Comparison of ENCODE assay signal across 8 cellular contexts in genomic region chr17:63698886-63699637, GRCh38. TPM values are rescaled to one million over a fixed set of nuclear protein-coding genes. Genes with fewer than 3 reads are reported as not detected.
DNase-seq lines count a peak whose midpoint lies in the region; ATAC-seq and TF ChIP-seq lines count a peak whose summit lies in the region.

No MANE protein-coding gene starts in this region.

- DNase-seq in Caco-2 (no peak), NK-92 (lab: John Stamatoyannopoulos, UW; ENCODE audit: unreplicated experiment) (peak; percentile 40), esophagus muscularis mucosa (ENCODE audit: extremely low spot score) (no peak), neural crest cell (ENCODE audit: low read depth, low spot score) (peak; percentile 32), suprapubic skin (ENCODE audit: low spot score in 2 of 2) (peak in 1 of 2 donors; percentile 78), NCI-H446 (lab: John Stamatoyannopoulos, UW) (no peak)
- DNase-seq in activated CD8-positive, alpha-beta memory T cell treated with anti-CD3 and anti-CD28 coated beads, Interleukin-2, amount 10 ng/mL, durations not matched to agents 7 days and 5 days = peak; percentile 95

- H3K27me3 Mint-ChIP-seq in Caco-2 (ENCODE audit: insufficient read depth, unreplicated experiment) (no peaks in the 10 kb centered on the region), neural crest cell (ENCODE audit: low read depth) (peaks cover 6% of the 10 kb centered on the region)
- H3K27me3 Mint-ChIP-seq in activated CD8-positive, alpha-beta memory T cell treated with anti-CD3 and anti-CD28 coated beads, Interleukin-2, amount 10 ng/mL, durations not matched to agents 7 days and 5 days = no peaks in the 10 kb centered on the region

- H3K36me3 Mint-ChIP-seq in Caco-2 (ENCODE audit: insufficient read depth, unreplicated experiment) = peaks cover 8% of the 10 kb centered on the region
- H3K36me3 Mint-ChIP-seq in activated CD8-positive, alpha-beta memory T cell treated with anti-CD3 and anti-CD28 coated beads, Interleukin-2, amount 10 ng/mL, durations not matched to agents 7 days and 5 days = peaks cover 47% of the 10 kb centered on the region
- peaks cover 12% of the 10 kb centered on the region for H3K36me3 Mint-ChIP-seq in neural crest cell (ENCODE audit: low read depth)

- POLR2A ChIA-PET in Caco-2 (lab: Charles Lee) = no interaction called here

- intact Hi-C loops in Caco-2 (cut with micrococcal nuclease; ENCODE audit: unreplicated experiment) (loop anchor here (5.0 to 10.0 kb wide), 3 partner anchors 77 to 274 kb away; partner anchors contain the start of genes FTSJ3, MAP3K3 and PSMC5), esophagus muscularis mucosa (cut with DNase I) (no loop called here)

- H3K4me3 Mint-ChIP-seq in Caco-2 (ENCODE audit: unreplicated experiment) = peak overlapping the region; percentile 65
- H3K4me3 Mint-ChIP-seq in activated CD8-positive, alpha-beta memory T cell treated with anti-CD3 and anti-CD28 coated beads, Interleukin-2, amount 10 ng/mL, durations not matched to agents 7 days and 5 days = peak overlapping the region; percentile 84
- peak overlapping the region; percentile 90 for H3K4me3 Mint-ChIP-seq in neural crest cell

- H3K27ac ChIP-seq in esophagus muscularis mucosa (replicated peaks in 1 of 4) = peak overlapping the region; percentile 67 to 83 (median 74)
- peak overlapping the region; percentile 82 for H3K27ac ChIP-seq in suprapubic skin

- TF ChIP-seq POLR2A in esophagus muscularis mucosa (IDR thresholded peaks at IDR 0.05; ENCODE audit: low read depth) (no peak), suprapubic skin (IDR thresholded peaks at IDR 0.05) (no peak)

- no peaks in the 10 kb centered on the region for H3K4me1 Mint-ChIP-seq in Caco-2 (ENCODE audit: low read depth, unreplicated experiment)
- H3K4me1 Mint-ChIP-seq in activated CD8-positive, alpha-beta memory T cell treated with anti-CD3 and anti-CD28 coated beads, Interleukin-2, amount 10 ng/mL, durations not matched to agents 7 days and 5 days = peaks cover 59% of the 10 kb centered on the region
- peaks cover 36% of the 10 kb centered on the region for H3K4me1 Mint-ChIP-seq in neural crest cell

- no TSS peak for BruUV-seq in Caco-2 (replicated peaks; lab: Mats Ljungman, UMichigan)

- H3K9me3 ChIP-seq in Caco-2 = no peaks in the 10 kb centered on the region
- H3K9me3 ChIP-seq in esophagus muscularis mucosa = no peaks in the 10 kb centered on the region
- no peaks in the 10 kb centered on the region for H3K9me3 ChIP-seq in suprapubic skin

- H3K36me3 ChIP-seq in Caco-2 (ENCODE audit: control insufficient read depth, insufficient read depth, low read length) (no peaks in the 10 kb centered on the region), esophagus muscularis mucosa (peaks cover 8 to 31% (median 30%) of the 10 kb centered on the region in 4 donors), suprapubic skin (peaks cover 23% of the 10 kb centered on the region)

- H3K4me3 ChIP-seq in Caco-2 (ENCODE audit: low read depth, low read length) (peak overlapping the region; percentile 59), esophagus muscularis mucosa (peak overlapping the region; percentile 65 to 68 (median 66)), suprapubic skin (peak overlapping the region; percentile 78)

- CTCF ChIA-PET in Caco-2 (lab: Charles Lee) = interaction anchor here (1.0 to 1.2 kb wide), 2 partner anchors 11 to 87 kb away, joined by 3 to 5 read pairs; no protein-coding TSS in a partner anchor
- CTCF ChIA-PET in activated CD8-positive, alpha-beta memory T cell treated with anti-CD3 and anti-CD28 coated beads, Interleukin-2, amount 10 ng/mL, durations not matched to agents 7 days and 5 days (lab: Charles Lee) = interaction anchor here (0.8 to 7.9 kb wide), 15 partner anchors 11 to 273 kb away, joined by 3 to 133 read pairs (median 5); partner anchors contain the start of genes CCDC47, DDX42, MAP3K3 and STRADA

- TF ChIP-seq CTCF in Caco-2 (IDR thresholded peaks at IDR 0.05; ENCODE audit: insufficient read depth in 1 of 2, low read depth in 1 of 2, low read length in 1 of 2, severe bottlenecking in 1 of 2, unreplicated experiment in 1 of 2) (no peak), esophagus muscularis mucosa (IDR thresholded peaks at IDR 0.05) (no peak), neural crest cell (conservative IDR thresholded peaks at IDR 0.05) (no peak), suprapubic skin (IDR thresholded peaks at IDR 0.05) (no peak)

- H3K27ac Mint-ChIP-seq in Caco-2 (ENCODE audit: unreplicated experiment) = no peak overlapping the region
- H3K27ac Mint-ChIP-seq in activated CD8-positive, alpha-beta memory T cell treated with anti-CD3 and anti-CD28 coated beads, Interleukin-2, amount 10 ng/mL, durations not matched to agents 7 days and 5 days = peak overlapping the region; percentile 94
- no peak overlapping the region for H3K27ac Mint-ChIP-seq in neural crest cell (ENCODE audit: unreplicated experiment)

- 6% methylated on average over 17 of the region's 45 CpGs for WGBS in esophagus muscularis mucosa
- WGBS in suprapubic skin = 2% methylated on average over 21 of the region's 45 CpGs

- ATAC-seq in GM21529 (IDR thresholded peaks at IDR 0.05; ENCODE audit: unreplicated experiment) = peak; percentile 25
- ATAC-seq in activated CD8-positive, alpha-beta memory T cell treated with anti-CD3 and anti-CD28 coated beads, Interleukin-2, amount 10 ng/mL, durations not matched to agents 7 days and 5 days = peak; percentile 21

- no peak for TF ChIP-seq EP300 in esophagus muscularis mucosa (IDR thresholded peaks at IDR 0.05)
- no peak for TF ChIP-seq EP300 in suprapubic skin (IDR thresholded peaks at IDR 0.05)

- no peaks in the 10 kb centered on the region for H3K27me3 ChIP-seq in Caco-2 (replicated peaks; ENCODE audit: control insufficient read depth, insufficient read depth, low read length)
- peaks cover 0 to 19% (median 0%) of the 10 kb centered on the region in 4 donors for H3K27me3 ChIP-seq in esophagus muscularis mucosa
- H3K27me3 ChIP-seq in suprapubic skin = no peaks in the 10 kb centered on the region

- H3K9me3 Mint-ChIP-seq in Caco-2 (ENCODE audit: unreplicated experiment) (no peaks in the 10 kb centered on the region), neural crest cell (no peaks in the 10 kb centered on the region)
- H3K9me3 Mint-ChIP-seq in activated CD8-positive, alpha-beta memory T cell treated with anti-CD3 and anti-CD28 coated beads, Interleukin-2, amount 10 ng/mL, durations not matched to agents 7 days and 5 days (ENCODE audit: low read depth) = no peaks in the 10 kb centered on the region

- no peaks in the 10 kb centered on the region for H3K4me1 ChIP-seq in Caco-2
- peaks cover 20 to 66% (median 54%) of the 10 kb centered on the region in 4 donors for H3K4me1 ChIP-seq in esophagus muscularis mucosa
- peaks cover 43% of the 10 kb centered on the region for H3K4me1 ChIP-seq in suprapubic skin

RNA-seq across cellular contexts. Expression of gene LIMD2, which starts 0.9 kb away (rescaled TPM):
- 4.1 and 5.1 TPM in 2 replicates for total RNA-seq in Caco-2 (2022)
- total RNA-seq in activated CD8-positive, alpha-beta memory T cell treated with anti-CD3 and anti-CD28 coated beads, Interleukin-2, amount 10 ng/mL, durations not matched to agents 7 days and 5 days = 100 to 1,000 TPM; 303 to 356 TPM
- total RNA-seq in esophagus muscularis mucosa = 10 to 100 TPM in 2 of 4 donors, 1 to 10 TPM in 2; 3.1 to 14.9 (median 8.0) TPM
- total RNA-seq in neural crest cell = 134 and 145 TPM in 2 replicates
- total RNA-seq in suprapubic skin = 1 to 10 TPM; 5.0 to 9.4 (median 6.8) TPM

RNA-seq across cellular contexts. Expression of gene STRADA, which starts 42.5 kb away (rescaled TPM):
- total RNA-seq in Caco-2 (2022) (23.4 and 24.7 TPM in 2 replicates), esophagus muscularis mucosa (10 to 100 TPM; 18.2 to 20.5 (median 20.1) TPM), neural crest cell (55.0 and 55.9 TPM in 2 replicates), suprapubic skin (10 to 100 TPM; 17.0 to 52.2 (median 27.4) TPM)
- 10 to 100 TPM; 59.9 to 76.8 TPM for total RNA-seq in activated CD8-positive, alpha-beta memory T cell treated with anti-CD3 and anti-CD28 coated beads, Interleukin-2, amount 10 ng/mL, durations not matched to agents 7 days and 5 days

Comparison
In these comparisons a context has a peak if more than half of its experiments do, and no peak if none do; other contexts are left out.
1. DNase-seq: peak in NK-92 (single experiment), activated CD8-positive, alpha-beta memory T cell treated with anti-CD3 and anti-CD28 coated beads, Interleukin-2, amount 10 ng/mL, durations not matched to agents 7 days and 5 days (single experiment) and neural crest cell (single experiment); none in Caco-2 (0 of 2), esophagus muscularis mucosa (single experiment) and NCI-H446 (0 of 2).
2. Peak in every context shown above with its lines, with median percentiles within 50 percentile points of each other: H3K4me3 ChIP-seq and H3K4me3 Mint-ChIP-seq.